12 cellular contexts compared by ENCODE assay signal in genomic region chr4:7266525-7267292, GRCh38.
A peak's percentile ranks its signal among the peaks of the same experiment; 100 is the strongest.
DNase-seq lines count a peak whose midpoint lies in the region; ATAC-seq and TF ChIP-seq lines count a peak whose summit lies in the region.
"Had no signal": no experiment of that assay in that cellular context is flagged by ENCODE, and none has a peak within 500 bp of the region (broad histone marks: within the 10 kb centered on the region; RNA-seq: fewer than 3 reads in every experiment).

No MANE protein-coding gene starts in this region.

- intact Hi-C loops in sigmoid colon (cut with DNase I) = no loop called here

- no peak for TF ChIP-seq RAD21 in Ishikawa (IDR thresholded peaks at IDR 0.05; ENCODE audit: low read depth)

- DNase-seq in AG10803 (ENCODE audit: low read depth) = peak; percentile 91
- DNase-seq in brain microvascular endothelial cell = peak; percentile 94
- peak; percentile 94 for DNase-seq in kidney tubule cell (ENCODE audit: low spot score)
- no peak for DNase-seq in putamen (ENCODE audit: low spot score)
- DNase-seq in coronary artery (ENCODE audit: low spot score) = no peak
- DNase-seq in sigmoid colon = no peak
- DNase-seq: activated CD4-positive, alpha-beta T cell treated with anti-CD3 and anti-CD28 coated beads for 4 hours; DMS 273 treated with DMSO at 0.1 percent for 48 hours; gastrocnemius medialis had no signal

- H3K27ac ChIP-seq in brain microvascular endothelial cell (peak overlapping the region; percentile 55), coronary artery (no peak overlapping the region), sigmoid colon (no peak overlapping the region)
- H3K27ac ChIP-seq: gastrocnemius medialis, tibial nerve had no signal

- H3K4me1 ChIP-seq in sigmoid colon = no peaks in the 10 kb centered on the region

- peak; percentile 39; the same call in 1 of the 2 replicates for TF ChIP-seq EP300 in Ishikawa (IDR thresholded peaks at IDR 0.05; ENCODE audit: borderline replicate concordance)
- no peak for TF ChIP-seq EP300 in sigmoid colon (IDR thresholded peaks at IDR 0.05)

- in situ Hi-C loops in brain microvascular endothelial cell (cut with HindIII; ENCODE audit: low pct_ligation_motif_present, low sequenced_read_pairs) = no loop called here

- no peak for ATAC-seq in HG03045 (IDR thresholded peaks at IDR 0.05; ENCODE audit: unreplicated experiment)
- ATAC-seq: gastrocnemius medialis had no signal

- TF ChIP-seq POLR2A in sigmoid colon (IDR thresholded peaks at IDR 0.05) = no peak

- H3K4me3 ChIP-seq in AG10803 (ENCODE audit: low read length) = no peak overlapping the region
- H3K4me3 ChIP-seq in brain microvascular endothelial cell (ENCODE audit: low read depth, low read length) = peak overlapping the region; percentile 12
- H3K4me3 ChIP-seq in coronary artery = no peak overlapping the region
- H3K4me3 ChIP-seq in sigmoid colon = no peak overlapping the region
- H3K4me3 ChIP-seq: gastrocnemius medialis, tibial nerve had no signal

- no peaks in the 10 kb centered on the region for H3K9me3 ChIP-seq in sigmoid colon
- H3K9me3 ChIP-seq: gastrocnemius medialis, tibial nerve had no signal

- WGBS in sigmoid colon, 2 donors = 67 to 77% methylated on average over 18 of the region's 18 CpGs

- H3K36me3 ChIP-seq in brain microvascular endothelial cell (replicated peaks) (no peaks in the 10 kb centered on the region), sigmoid colon (no peaks in the 10 kb centered on the region)
- H3K36me3 ChIP-seq: gastrocnemius medialis, tibial nerve had no signal

- TF ChIP-seq CTCF in AG10803 (conservative IDR thresholded peaks at IDR 0.05; ENCODE audit: low read length) (no peak), brain microvascular endothelial cell (IDR thresholded peaks at IDR 0.05; ENCODE audit: low read depth, low read length, missing control alignments) (no peak), coronary artery (IDR thresholded peaks at IDR 0.05) (no peak), sigmoid colon (IDR thresholded peaks at IDR 0.05) (no peak)

- no peaks in the 10 kb centered on the region for H3K27me3 ChIP-seq in brain microvascular endothelial cell (replicated peaks)
- no peaks in the 10 kb centered on the region for H3K27me3 ChIP-seq in sigmoid colon
- H3K27me3 ChIP-seq: gastrocnemius medialis, tibial nerve had no signal

TF ChIP-seq in Ishikawa, 13 proteins besides CTCF, POLR2A, EP300 and RAD21:
- TF ChIP-seq FOXM1 (IDR thresholded peaks at IDR 0.05; ENCODE audit: borderline replicate concordance, low read depth) = no peak
- TF ChIP-seq YY1 (IDR thresholded peaks at IDR 0.05; ENCODE audit: low read depth) = no peak
- TF ChIP-seq TEAD4 (IDR thresholded peaks at IDR 0.05) = peak; percentile 44
- no peak for TF ChIP-seq EGR1 (IDR thresholded peaks at IDR 0.05)
- no peak for TF ChIP-seq TAF1 (IDR thresholded peaks at IDR 0.05; ENCODE audit: low read depth)
- TF ChIP-seq, protein P1, sequence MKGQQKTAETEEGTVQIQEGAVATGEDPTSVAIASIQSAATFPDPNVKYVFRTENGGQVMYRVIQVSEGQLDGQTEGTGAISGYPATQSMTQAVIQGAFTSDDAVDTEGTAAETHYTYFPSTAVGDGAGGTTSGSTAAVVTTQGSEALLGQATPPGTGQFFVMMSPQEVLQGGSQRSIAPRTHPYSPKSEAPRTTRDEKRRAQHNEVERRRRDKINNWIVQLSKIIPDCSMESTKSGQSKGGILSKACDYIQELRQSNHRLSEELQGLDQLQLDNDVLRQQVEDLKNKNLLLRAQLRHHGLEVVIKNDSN (IDR thresholded peaks at IDR 0.05) = no peak

Comparison
In these comparisons a context has a peak if more than half of its experiments do, and no peak if none do; other contexts are left out.
1. DNase-seq: peak in AG10803 (single experiment), brain microvascular endothelial cell (single experiment) and kidney tubule cell (single experiment); none in putamen (single experiment), coronary artery (single experiment) and sigmoid colon (single experiment).